8 cellular contexts compared by ENCODE assay signal in the genomic region with DNA sequence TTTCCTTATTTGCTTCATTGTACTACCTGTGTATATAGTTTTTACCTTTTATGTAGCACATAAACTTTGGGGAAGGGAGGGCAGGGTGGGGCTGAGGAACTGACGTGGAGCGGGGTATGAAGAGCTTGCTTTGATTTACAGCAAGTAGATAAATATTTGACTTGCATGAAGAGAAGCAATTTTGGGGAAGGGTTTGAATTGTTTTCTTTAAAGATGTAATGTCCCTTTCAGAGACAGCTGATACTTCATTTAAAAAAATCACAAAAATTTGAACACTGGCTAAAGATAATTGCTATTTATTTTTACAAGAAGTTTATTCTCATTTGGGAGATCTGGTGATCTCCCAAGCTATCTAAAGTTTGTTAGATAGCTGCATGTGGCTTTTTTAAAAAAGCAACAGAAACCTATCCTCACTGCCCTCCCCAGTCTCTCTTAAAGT. TPM values are rescaled to one million over a fixed set of nuclear protein-coding genes. Genes with fewer than 3 reads are reported as not detected.
DNase-seq lines count a peak whose midpoint lies in the region; ATAC-seq and TF ChIP-seq lines count a peak whose summit lies in the region.
"Had no signal": no experiment of that assay in that cellular context is flagged by ENCODE, and none has a peak within 500 bp of the region (broad histone marks: within the 10 kb centered on the region; RNA-seq: fewer than 3 reads in every experiment).

No MANE protein-coding gene starts in this region.

- no peaks in the 10 kb centered on the region for H3K27me3 ChIP-seq in psoas muscle (ENCODE audit: insufficient read depth in 3 of 3, low read length in 2 of 3)

- DNase-seq in ELR (ENCODE audit: low read depth) (peak; percentile 50), MV-4-11 (lab: John Stamatoyannopoulos, UW) (peak; percentile 28), psoas muscle (no peak), GM10266 (ENCODE audit: extremely low spot score) (no peak), NCI-H226 (no peak), SHP77 treated with DMSO at 0.1 percent for 48 hours (lab: John Stamatoyannopoulos, UW) (no peak)
- DNase-seq in central memory CD4-positive, alpha-beta T cell = peak; percentile 44
- DNase-seq: activated effector memory CD4-positive, alpha-beta T cell treated with Interleukin-2 at 50 U/mL for 16 hours had no signal

- H3K4me3 ChIP-seq in psoas muscle = peak overlapping the region; percentile 84

- peaks cover 0 to 36% of the 10 kb centered on the region in 2 donors for H3K36me3 ChIP-seq in psoas muscle (ENCODE audit: insufficient read depth in 1 of 2, low read depth in 1 of 2)

- WGBS in psoas muscle, 3 donors = 52 to 57% (median 56%) methylated on average over 2 of the region's 2 CpGs

- ATAC-seq in psoas muscle = no peak

- H3K27ac ChIP-seq in psoas muscle = peak overlapping the region; percentile 93

- TF ChIP-seq CTCF in psoas muscle (IDR thresholded peaks at IDR 0.05) = no peak
- TF ChIP-seq CTCF in GM10266 (IDR thresholded peaks at IDR 0.05; ENCODE audit: control insufficient read depth, insufficient read depth, low read depth, missing control alignments) = no peak

- H3K9me3 ChIP-seq in psoas muscle = no peaks in the 10 kb centered on the region

- H3K4me1 ChIP-seq in psoas muscle = peaks cover 47% of the 10 kb centered on the region

- intact Hi-C loops in psoas muscle (cut with DNase I) = no loop called here

RNA-seq across cellular contexts. Expression of a gene that starts 4.1 kb away (rescaled TPM):
- total RNA-seq in psoas muscle = 10 to 100 TPM; 32.2 to 61.0 (median 38.0) TPM
- 10 to 100 TPM; 20.7 to 62.8 (median 42.4) TPM for polyA plus RNA-seq in psoas muscle

RNA-seq across cellular contexts. Expression of a gene that starts 25.3 kb away (rescaled TPM):
- total RNA-seq in psoas muscle = not detected
- under 1 TPM in 1 of 3 donors, not detected in 2; 0.38 TPM for polyA plus RNA-seq in psoas muscle

Comparison
In these comparisons a context has a peak if more than half of its experiments do, and no peak if none do; other contexts are left out.
1. DNase-seq: peak in ELR (single experiment), MV-4-11 (single experiment) and central memory CD4-positive, alpha-beta T cell (single experiment); none in psoas muscle (0 of 2), GM10266 (single experiment), NCI-H226 (single experiment) and SHP77 treated with DMSO at 0.1 percent for 48 hours (single experiment).